ENCODE assay signal across 9 cellular contexts in genomic region chr4:123415977-123416376, GRCh38. TPM values are rescaled to one million over a fixed set of nuclear protein-coding genes. Genes with fewer than 3 reads are reported as not detected.
DNase-seq lines count a peak whose midpoint lies in the region; ATAC-seq and TF ChIP-seq lines count a peak whose summit lies in the region.
"Had no signal": no experiment of that assay in that cellular context is flagged by ENCODE, and none has a peak within 500 bp of the region (broad histone marks: within the 10 kb centered on the region; RNA-seq: fewer than 3 reads in every experiment).

No MANE protein-coding gene starts in this region.

- in situ Hi-C loops in brain microvascular endothelial cell (cut with HindIII; ENCODE audit: low pct_ligation_motif_present, low sequenced_read_pairs), result no loop called here

- intact Hi-C loops in sciatic nerve (cut with DNase I), result no loop called here
- intact Hi-C loops in body of pancreas (cut with DNase I), result no loop called here

- H3K27me3 ChIP-seq in brain microvascular endothelial cell (replicated peaks) (no peaks in the 10 kb centered on the region), body of pancreas (no peaks in the 10 kb centered on the region)

- no peak overlapping the region for H3K4me3 ChIP-seq in brain microvascular endothelial cell (ENCODE audit: low read depth, low read length)
- no peak overlapping the region for H3K4me3 ChIP-seq in body of pancreas

- ATAC-seq in GM21717 (IDR thresholded peaks at IDR 0.05; ENCODE audit: unreplicated experiment) (peak; percentile 33), sciatic nerve (no peak), body of pancreas (no peak)
- ATAC-seq: HCT116 had no signal

- no peaks in the 10 kb centered on the region for H3K9me3 ChIP-seq in body of pancreas

- TF ChIP-seq POLR2A in body of pancreas (IDR thresholded peaks at IDR 0.05), result no peak

- WGBS in body of pancreas, 2 donors, result 58 to 62% methylated on average over 6 of the region's 6 CpGs

- DNase-seq in SIG-M5 treated with dmso at 0.1 percent for 504 hours (lab: John Stamatoyannopoulos, UW; ENCODE audit: unreplicated experiment) (peak; percentile 94), brain microvascular endothelial cell (peak; percentile 48), sciatic nerve (ENCODE audit: low spot score) (no peak), NCI-H2029 (lab: John Stamatoyannopoulos, UW) (no peak), NCI-H526 (lab: John Stamatoyannopoulos, UW) (no peak), body of pancreas (no peak)
- DNase-seq in stimulated activated CD8-positive, alpha-beta memory T cell treated with anti-CD3 and anti-CD28 coated beads, Interleukin-15, amount 100 ng/mL, for 4 hours (ENCODE audit: low read depth in 2 of 2), result peak; percentile 42 to 47

- TF ChIP-seq CTCF in brain microvascular endothelial cell (IDR thresholded peaks at IDR 0.05; ENCODE audit: low read depth, low read length, missing control alignments) (no peak), body of pancreas (IDR thresholded peaks at IDR 0.05) (no peak)

- peak overlapping the region; percentile 15 for H3K27ac ChIP-seq in brain microvascular endothelial cell
- H3K27ac ChIP-seq in body of pancreas, result no peak overlapping the region

- H3K36me3 ChIP-seq in brain microvascular endothelial cell (replicated peaks), result no peaks in the 10 kb centered on the region
- H3K36me3 ChIP-seq in body of pancreas (replicated peaks in 1 of 2; ENCODE audit: insufficient read depth in 1 of 2, low read depth in 2 of 2), result no peaks in the 10 kb centered on the region

- H3K4me1 ChIP-seq in body of pancreas, result peaks cover 8% of the 10 kb centered on the region

RNA-seq across cellular contexts. Expression of gene SPRY1, which starts 19.4 kb away (rescaled TPM):
- total RNA-seq in sciatic nerve (146 TPM), body of pancreas (100 to 1,000 TPM in 1 of 2 donors, 10 to 100 TPM in 1; 40.0 to 118 TPM)

Comparison
In these comparisons a context has a peak if more than half of its experiments do, and no peak if none do; other contexts are left out.
1. DNase-seq: peak in SIG-M5 treated with dmso at 0.1 percent for 504 hours (single experiment), brain microvascular endothelial cell (single experiment) and stimulated activated CD8-positive, alpha-beta memory T cell treated with anti-CD3 and anti-CD28 coated beads, Interleukin-15, amount 100 ng/mL, for 4 hours (2 of 2); none in sciatic nerve (single experiment), NCI-H2029 (single experiment), NCI-H526 (0 of 2) and body of pancreas (0 of 4).